In the genomic region with DNA sequence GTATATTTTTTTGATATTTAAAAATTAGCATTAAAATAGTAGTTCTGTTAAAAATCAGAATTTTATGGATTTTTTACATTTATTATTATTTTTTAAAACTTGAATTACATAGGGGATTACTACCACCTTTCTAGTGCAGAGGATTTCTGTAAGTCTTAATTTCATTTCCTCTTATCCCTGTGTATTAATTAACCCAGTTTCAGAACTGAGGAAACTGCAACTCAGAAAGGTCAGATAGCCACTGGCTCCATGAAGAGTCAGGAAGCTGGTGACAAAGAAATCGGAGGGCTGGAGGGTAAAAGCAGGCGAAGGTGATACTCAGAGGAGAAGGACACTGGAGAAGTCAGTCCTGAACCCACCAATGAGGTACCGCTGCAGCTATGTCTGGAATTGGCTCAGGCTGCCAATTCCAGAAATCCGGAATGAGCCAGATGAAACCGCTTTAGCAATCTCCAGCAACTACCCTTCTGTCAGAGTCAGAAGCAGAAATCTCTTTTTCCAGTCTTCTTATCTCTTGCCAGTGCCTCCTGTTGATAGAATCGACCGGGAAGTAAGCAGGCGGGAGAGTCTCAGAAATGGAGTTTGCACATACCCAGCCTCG, we compare ENCODE assay signal across 13 cellular contexts.
A peak's percentile ranks its signal among the peaks of the same experiment; 100 is the strongest.
DNase-seq lines count a peak whose midpoint lies in the region; ATAC-seq and TF ChIP-seq lines count a peak whose summit lies in the region.
"Had no signal": no experiment of that assay in that cellular context is flagged by ENCODE, and none has a peak within 500 bp of the region (broad histone marks: within the 10 kb centered on the region; RNA-seq: fewer than 3 reads in every experiment).

No MANE protein-coding gene starts in this region.

- no peak overlapping the region for H3K23ac ChIP-seq in mesenchymal stem cell (ENCODE audit: low read length in 2 of 2)

- H3K9ac ChIP-seq in BLaER1 (no peak overlapping the region), mesenchymal stem cell (ENCODE audit: low read length) (peak overlapping the region; percentile 71)

- H3K27ac Mint-ChIP-seq in stimulated activated effector memory CD8-positive, alpha-beta T cell treated with anti-CD3 and anti-CD28 coated beads, Interleukin-12 subunit alpha, Interleukin-12 subunit beta, amount 100 ng/mL, for 72 hours = no peak overlapping the region
- H3K27ac Mint-ChIP-seq in CD8-positive, alpha-beta memory T cell = no peak overlapping the region
- H3K27ac Mint-ChIP-seq: activated CD4-positive, alpha-beta T cell treated with anti-CD3 and anti-CD28 coated beads for 36 hours; activated T-cell treated with anti-CD3 and anti-CD28 coated beads, Interleukin-2, amount 50 U/mL, for 72 hours; nephron had no signal

- H3K27me3 Mint-ChIP-seq in CD8-positive, alpha-beta memory T cell = peaks cover 3 to 5% of the 10 kb centered on the region in 2 donors
- H3K27me3 Mint-ChIP-seq: activated CD4-positive, alpha-beta T cell treated with anti-CD3 and anti-CD28 coated beads for 36 hours had no signal

- no peak overlapping the region for H2AFZ ChIP-seq in mesenchymal stem cell (ENCODE audit: low read depth, low read length)

- no peak overlapping the region for H2AK5ac ChIP-seq in mesenchymal stem cell (ENCODE audit: low read length, severe bottlenecking)

- no peaks in the 10 kb centered on the region for H3K9me3 ChIP-seq in BLaER1
- H3K9me3 ChIP-seq in mesenchymal stem cell (ENCODE audit: control insufficient read depth, low read length) = no peaks in the 10 kb centered on the region
- no peaks in the 10 kb centered on the region for H3K9me3 ChIP-seq in CD8-positive, alpha-beta memory T cell (ENCODE audit: low read length)

- 76% methylated on average over 8 of the region's 9 CpGs for WGBS in mesenchymal stem cell

- POLR2A ChIA-PET in CD8-positive, alpha-beta memory T cell (lab: Charles Lee) = no interaction called here

- H3K4me3 Mint-ChIP-seq in stimulated activated effector memory CD8-positive, alpha-beta T cell treated with anti-CD3 and anti-CD28 coated beads, Interleukin-12 subunit alpha, Interleukin-12 subunit beta, amount 100 ng/mL, for 72 hours = no peak overlapping the region
- H3K4me3 Mint-ChIP-seq in CD8-positive, alpha-beta memory T cell = no peak overlapping the region
- H3K4me3 Mint-ChIP-seq: activated CD4-positive, alpha-beta T cell treated with anti-CD3 and anti-CD28 coated beads for 36 hours; activated T-cell treated with anti-CD3 and anti-CD28 coated beads, Interleukin-2, amount 50 U/mL, for 72 hours; CD14-positive monocyte; nephron had no signal

- ATAC-seq in HG03354 (IDR thresholded peaks at IDR 0.05; ENCODE audit: poor library complexity, severe bottlenecking, unreplicated experiment) = peak; percentile 71
- no peak for ATAC-seq in GM18498 (IDR thresholded peaks at IDR 0.05; ENCODE audit: unreplicated experiment)
- ATAC-seq in stimulated activated effector memory CD8-positive, alpha-beta T cell treated with anti-CD3 and anti-CD28 coated beads, Interleukin-12 subunit alpha, Interleukin-12 subunit beta, amount 100 ng/mL, for 72 hours = no peak
- ATAC-seq: activated CD4-positive, alpha-beta T cell treated with anti-CD3 and anti-CD28 coated beads for 36 hours; activated T-cell treated with anti-CD3 and anti-CD28 coated beads, Interleukin-2, amount 50 U/mL, for 72 hours had no signal

- no peak overlapping the region for H3K14ac ChIP-seq in mesenchymal stem cell (ENCODE audit: low read length in 2 of 2)

- H3K4me2 ChIP-seq in BLaER1 (peak overlapping the region; percentile 54; the same call in 1 of the 2 replicates), mesenchymal stem cell (ENCODE audit: low read length, poor library complexity, severe bottlenecking) (no peak overlapping the region)

- CTCF ChIA-PET in CD8-positive, alpha-beta memory T cell (lab: Charles Lee) = interaction anchor here (1.0 kb wide), 1 partner anchor 14 kb away, joined by 3 read pairs; no protein-coding TSS in a partner anchor

- no peaks in the 10 kb centered on the region for H3K36me3 Mint-ChIP-seq in stimulated activated effector memory CD8-positive, alpha-beta T cell treated with anti-CD3 and anti-CD28 coated beads, Interleukin-12 subunit alpha, Interleukin-12 subunit beta, amount 100 ng/mL, for 72 hours
- no peaks in the 10 kb centered on the region for H3K36me3 Mint-ChIP-seq in CD8-positive, alpha-beta memory T cell
- H3K36me3 Mint-ChIP-seq: CD14-positive monocyte had no signal

- H4K8ac ChIP-seq in mesenchymal stem cell (ENCODE audit: low read length) = no peak overlapping the region

- H3K4me1 Mint-ChIP-seq in stimulated activated effector memory CD8-positive, alpha-beta T cell treated with anti-CD3 and anti-CD28 coated beads, Interleukin-12 subunit alpha, Interleukin-12 subunit beta, amount 100 ng/mL, for 72 hours = peaks cover 12% of the 10 kb centered on the region
- peaks cover 15 to 33% (median 24%) of the 10 kb centered on the region in 3 donors for H3K4me1 Mint-ChIP-seq in CD8-positive, alpha-beta memory T cell

- TF ChIP-seq CTCF in coronary artery (IDR thresholded peaks at IDR 0.05) = no peak

- H3K4ac ChIP-seq in mesenchymal stem cell (ENCODE audit: low read depth in 1 of 2, low read length in 2 of 2) = no peak overlapping the region

- no peak for DNase-seq in coronary artery (ENCODE audit: low spot score)
- no peak for DNase-seq in mesenchymal stem cell
- DNase-seq in stimulated activated effector memory CD8-positive, alpha-beta T cell treated with anti-CD3 and anti-CD28 coated beads, Interleukin-12 subunit alpha, Interleukin-12 subunit beta, amount 100 ng/mL, for 72 hours (ENCODE audit: low spot score in 2 of 2) = no peak
- DNase-seq in midbrain (lab: John Stamatoyannopoulos, UW) = no peak
- DNase-seq in CD8-positive, alpha-beta memory T cell = no peak
- DNase-seq: activated CD4-positive, alpha-beta T cell treated with anti-CD3 and anti-CD28 coated beads for 36 hours; activated T-cell treated with anti-CD3 and anti-CD28 coated beads, Interleukin-2, amount 50 U/mL, for 72 hours; NCI-H524 treated with DMSO at 0.1 percent for 48 hours had no signal

- H3K79me1 ChIP-seq in mesenchymal stem cell (replicated peaks; ENCODE audit: low read length, poor library complexity, severe bottlenecking) = no peaks in the 10 kb centered on the region

- H2BK12ac ChIP-seq in mesenchymal stem cell (ENCODE audit: low read length in 2 of 2) = no peak overlapping the region

- H2BK15ac ChIP-seq in mesenchymal stem cell (ENCODE audit: low read depth, poor library complexity, severe bottlenecking) = no peak overlapping the region

- H2BK5ac ChIP-seq in mesenchymal stem cell (ENCODE audit: low read depth, low read length, poor library complexity, severe bottlenecking) = no peak overlapping the region

- H3K4me3 ChIP-seq in BLaER1 = no peak overlapping the region
- H3K4me3 ChIP-seq in coronary artery = peak overlapping the region; percentile 21
- peak overlapping the region in 1 of 2 experiments; percentile 42 for H3K4me3 ChIP-seq in mesenchymal stem cell (ENCODE audit: insufficient read depth in 1 of 2, low read depth in 1 of 2, low read length in 2 of 2)
- no peak overlapping the region for H3K4me3 ChIP-seq in CD8-positive, alpha-beta memory T cell (ENCODE audit: low read length)

- H3K27me3 ChIP-seq in BLaER1 = no peaks in the 10 kb centered on the region
- no peaks in the 10 kb centered on the region for H3K27me3 ChIP-seq in mesenchymal stem cell (ENCODE audit: control insufficient read depth in 1 of 2, insufficient read depth in 1 of 2, low read length in 2 of 2)
- H3K27me3 ChIP-seq in CD8-positive, alpha-beta memory T cell (ENCODE audit: insufficient read depth, low read length, poor library complexity, severe bottlenecking) = no peaks in the 10 kb centered on the region

- no peak overlapping the region for H3K18ac ChIP-seq in mesenchymal stem cell (ENCODE audit: low read depth in 1 of 2, low read length in 2 of 2)

- H4K20me1 ChIP-seq in BLaER1 = no peaks in the 10 kb centered on the region

- H2BK120ac ChIP-seq in mesenchymal stem cell (ENCODE audit: low read depth, low read length) = no peak overlapping the region

- H3K27ac ChIP-seq in BLaER1 = peak overlapping the region; percentile 32
- H3K27ac ChIP-seq in coronary artery = peak overlapping the region in 1 of 2 donors; percentile 25
- H3K27ac ChIP-seq in mesenchymal stem cell (ENCODE audit: low read length, poor library complexity, severe bottlenecking) = no peak overlapping the region
- H3K27ac ChIP-seq in CD8-positive, alpha-beta memory T cell (ENCODE audit: low read depth, low read length) = no peak overlapping the region

- H3K36me3 ChIP-seq in BLaER1 (no peaks in the 10 kb centered on the region), mesenchymal stem cell (ENCODE audit: control insufficient read depth in 1 of 2, insufficient read depth in 2 of 2, low read depth in 1 of 2, low read length in 2 of 2) (no peaks in the 10 kb centered on the region)
- no peaks in the 10 kb centered on the region for H3K36me3 ChIP-seq in CD8-positive, alpha-beta memory T cell (ENCODE audit: insufficient read depth, low read length)

- H3K9me3 Mint-ChIP-seq in stimulated activated effector memory CD8-positive, alpha-beta T cell treated with anti-CD3 and anti-CD28 coated beads, Interleukin-12 subunit alpha, Interleukin-12 subunit beta, amount 100 ng/mL, for 72 hours = no peaks in the 10 kb centered on the region
- H3K9me3 Mint-ChIP-seq in CD8-positive, alpha-beta memory T cell = no peaks in the 10 kb centered on the region
- H3K9me3 Mint-ChIP-seq: nephron had no signal

- no peak overlapping the region for H4K91ac ChIP-seq in mesenchymal stem cell (ENCODE audit: low read length)

- H3K4me1 ChIP-seq in BLaER1 (peaks cover 35% of the 10 kb centered on the region), mesenchymal stem cell (ENCODE audit: control insufficient read depth, insufficient read depth, low read depth, low read length) (no peaks in the 10 kb centered on the region)
- H3K4me1 ChIP-seq in CD8-positive, alpha-beta memory T cell (ENCODE audit: insufficient read depth, low read length) = peaks cover 15% of the 10 kb centered on the region
